ENCODE assay signal across 8 cellular contexts in the genomic region with DNA sequence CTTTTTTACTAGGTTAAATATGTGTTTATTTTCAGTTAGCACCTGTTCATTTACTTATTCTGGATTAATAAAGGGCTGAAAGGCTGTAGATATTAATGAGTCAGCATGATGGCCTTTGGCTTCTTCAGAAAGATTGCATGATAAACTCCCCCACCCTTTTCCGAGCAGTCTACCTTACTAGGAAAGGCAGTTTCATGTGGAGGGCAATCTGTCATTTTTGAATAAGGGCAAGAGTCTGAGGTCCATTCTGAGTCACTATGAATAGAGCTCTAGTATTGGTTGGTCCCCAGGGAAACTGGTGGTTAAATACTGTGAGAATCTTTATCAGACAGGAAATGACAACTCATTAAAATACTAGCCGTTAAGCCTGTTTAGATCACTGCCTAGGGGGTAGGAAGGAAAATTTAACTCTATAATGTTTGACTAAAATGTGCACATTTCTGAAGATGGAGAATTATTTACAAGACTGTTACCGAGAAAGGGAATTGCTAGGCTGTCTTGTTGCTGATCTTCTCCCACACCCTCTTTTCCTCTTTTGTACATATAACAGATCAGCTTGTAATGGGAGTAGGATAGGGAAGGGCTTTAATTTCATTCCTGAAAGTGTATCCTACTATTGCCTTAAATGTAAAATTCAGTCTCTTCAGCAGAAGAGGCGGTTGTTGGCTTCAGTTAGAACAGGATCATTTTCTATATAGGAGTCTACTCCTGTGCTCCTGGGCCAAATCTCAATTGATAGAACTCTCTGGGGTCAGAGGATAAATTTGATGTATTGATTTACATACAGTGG.
A peak's percentile ranks its signal among the peaks of the same experiment; 100 is the strongest.
DNase-seq lines count a peak whose midpoint lies in the region; ATAC-seq and TF ChIP-seq lines count a peak whose summit lies in the region.

No MANE protein-coding gene starts in this region.

- H3K9me3 Mint-ChIP-seq in central memory CD8-positive, alpha-beta T cell, result no peaks in the 10 kb centered on the region

- WGBS in mesenchymal stem cell, result no CpG with 5 or more reads among the region's 4 CpGs

- peak; percentile 81 for ATAC-seq in activated CD4-positive, CD25-positive, alpha-beta regulatory T cell treated with anti-CD3 and anti-CD28 coated beads, Interleukin-2, amount 50 U/mL, for 24 hours
- peak; percentile 63 for ATAC-seq in GM21619 (IDR thresholded peaks at IDR 0.05; ENCODE audit: unreplicated experiment)
- peak; percentile 90 for ATAC-seq in central memory CD8-positive, alpha-beta T cell (replicated peaks; ENCODE audit: extremely low read depth, poor library complexity, severe bottlenecking)

- peaks cover 44% of the 10 kb centered on the region for H3K4me1 ChIP-seq in HUES6 (ENCODE audit: control insufficient read depth, insufficient read depth, low read length)
- peaks cover 19% of the 10 kb centered on the region for H3K4me1 ChIP-seq in mesenchymal stem cell (ENCODE audit: control insufficient read depth, insufficient read depth, low read depth, low read length)

- H3K27ac Mint-ChIP-seq in central memory CD8-positive, alpha-beta T cell (ENCODE audit: low read depth), result peak overlapping the region; percentile 96

- no peak overlapping the region for H3K4me2 ChIP-seq in mesenchymal stem cell (ENCODE audit: low read length, poor library complexity, severe bottlenecking)

- no peak overlapping the region for H3K4me3 ChIP-seq in HUES6 (ENCODE audit: low read depth, low read length)
- peak overlapping the region in 1 of 2 experiments; percentile 67 for H3K4me3 ChIP-seq in mesenchymal stem cell (ENCODE audit: insufficient read depth in 1 of 2, low read depth in 1 of 2, low read length in 2 of 2)

- H3K9me3 ChIP-seq in HUES6 (ENCODE audit: control insufficient read depth, insufficient read depth, low read depth, low read length) (no peaks in the 10 kb centered on the region), mesenchymal stem cell (ENCODE audit: control insufficient read depth, low read length) (no peaks in the 10 kb centered on the region)

- H2BK5ac ChIP-seq in mesenchymal stem cell (ENCODE audit: low read depth, low read length, poor library complexity, severe bottlenecking), result peak overlapping the region; percentile 91

- peak overlapping the region; percentile 71 for H2AK5ac ChIP-seq in mesenchymal stem cell (ENCODE audit: low read length, severe bottlenecking)

- H2BK15ac ChIP-seq in mesenchymal stem cell (ENCODE audit: low read depth, poor library complexity, severe bottlenecking), result no peak overlapping the region

- no peak overlapping the region for H4K8ac ChIP-seq in mesenchymal stem cell (ENCODE audit: low read length)

- no peak overlapping the region for H2BK12ac ChIP-seq in mesenchymal stem cell (ENCODE audit: low read length in 2 of 2)

- peaks cover 4% of the 10 kb centered on the region for H3K79me1 ChIP-seq in mesenchymal stem cell (replicated peaks; ENCODE audit: low read length, poor library complexity, severe bottlenecking)

- peaks cover 42% of the 10 kb centered on the region for H3K4me1 Mint-ChIP-seq in central memory CD8-positive, alpha-beta T cell

- H3K27ac ChIP-seq in HUES6 (ENCODE audit: low read depth, low read length) (peak overlapping the region; percentile 18; the same call in 1 of the 2 replicates), mesenchymal stem cell (ENCODE audit: low read length, poor library complexity, severe bottlenecking) (peak overlapping the region; percentile 97)

- H3K4me3 Mint-ChIP-seq in central memory CD8-positive, alpha-beta T cell, result peak overlapping the region; percentile 65

- no peak overlapping the region for H3K4ac ChIP-seq in mesenchymal stem cell (ENCODE audit: low read depth in 1 of 2, low read length in 2 of 2)

- H3K36me3 Mint-ChIP-seq in central memory CD8-positive, alpha-beta T cell (ENCODE audit: insufficient read depth), result peaks cover 8% of the 10 kb centered on the region

- H3K18ac ChIP-seq in mesenchymal stem cell (ENCODE audit: low read depth in 1 of 2, low read length in 2 of 2), result peak overlapping the region in 1 of 2 experiments; percentile 53

- H3K14ac ChIP-seq in mesenchymal stem cell (ENCODE audit: low read length in 2 of 2), result no peak overlapping the region

- no peak overlapping the region for H2AFZ ChIP-seq in mesenchymal stem cell (ENCODE audit: low read depth, low read length)

- H3K27me3 Mint-ChIP-seq in central memory CD8-positive, alpha-beta T cell, result no peaks in the 10 kb centered on the region

- H3K27me3 ChIP-seq in HUES6 (ENCODE audit: control insufficient read depth, insufficient read depth, low read length), result no peaks in the 10 kb centered on the region
- H3K27me3 ChIP-seq in mesenchymal stem cell (ENCODE audit: control insufficient read depth in 1 of 2, insufficient read depth in 1 of 2, low read length in 2 of 2), result no peaks in the 10 kb centered on the region

- no peak for DNase-seq in activated CD4-positive, CD25-positive, alpha-beta regulatory T cell treated with anti-CD3 and anti-CD28 coated beads, Interleukin-2, amount 50 U/mL, for 72 hours
- DNase-seq in central memory CD8-positive, alpha-beta T cell (ENCODE audit: low spot score in 2 of 2), result no peak
- peak; percentile 98 for DNase-seq in mesenchymal stem cell
- no peak for DNase-seq in posterior cingulate gyrus

- H3K36me3 ChIP-seq in HUES6 (ENCODE audit: control insufficient read depth, insufficient read depth, low read length), result no peaks in the 10 kb centered on the region
- H3K36me3 ChIP-seq in mesenchymal stem cell (ENCODE audit: control insufficient read depth in 1 of 2, insufficient read depth in 2 of 2, low read depth in 1 of 2, low read length in 2 of 2), result peaks cover 0 to 4% of the 10 kb centered on the region in 2 experiments

- no peak overlapping the region for H4K91ac ChIP-seq in mesenchymal stem cell (ENCODE audit: low read length)

- intact Hi-C loops in posterior cingulate gyrus (cut with DNase I), result no loop called here

- no peak overlapping the region for H3K23ac ChIP-seq in mesenchymal stem cell (ENCODE audit: low read length in 2 of 2)

- H2BK120ac ChIP-seq in mesenchymal stem cell (ENCODE audit: low read depth, low read length), result no peak overlapping the region

- H3K9ac ChIP-seq in HUES6 (ENCODE audit: low read length), result no peak overlapping the region
- peak overlapping the region; percentile 88 for H3K9ac ChIP-seq in mesenchymal stem cell (ENCODE audit: low read length)

TF ChIP-seq in PFSK-1, 5 proteins besides CTCF, POLR2A, EP300 and RAD21:
- TF ChIP-seq POLR2AphosphoS5 (IDR thresholded peaks at IDR 0.05; ENCODE audit: low read depth, low read length) (peak; percentile 82), FOXP2 (optimal IDR thresholded peaks at IDR 0.05; ENCODE audit: borderline replicate concordance, extremely low read depth, extremely low read length, insufficient read depth) (no peak), SIN3A (IDR thresholded peaks at IDR 0.05; ENCODE audit: borderline replicate concordance, insufficient read depth, low read length) (0 out of 2 replicates have a peak, but pooled peaks have one; percentile 82)
- TF ChIP-seq, protein P1, sequence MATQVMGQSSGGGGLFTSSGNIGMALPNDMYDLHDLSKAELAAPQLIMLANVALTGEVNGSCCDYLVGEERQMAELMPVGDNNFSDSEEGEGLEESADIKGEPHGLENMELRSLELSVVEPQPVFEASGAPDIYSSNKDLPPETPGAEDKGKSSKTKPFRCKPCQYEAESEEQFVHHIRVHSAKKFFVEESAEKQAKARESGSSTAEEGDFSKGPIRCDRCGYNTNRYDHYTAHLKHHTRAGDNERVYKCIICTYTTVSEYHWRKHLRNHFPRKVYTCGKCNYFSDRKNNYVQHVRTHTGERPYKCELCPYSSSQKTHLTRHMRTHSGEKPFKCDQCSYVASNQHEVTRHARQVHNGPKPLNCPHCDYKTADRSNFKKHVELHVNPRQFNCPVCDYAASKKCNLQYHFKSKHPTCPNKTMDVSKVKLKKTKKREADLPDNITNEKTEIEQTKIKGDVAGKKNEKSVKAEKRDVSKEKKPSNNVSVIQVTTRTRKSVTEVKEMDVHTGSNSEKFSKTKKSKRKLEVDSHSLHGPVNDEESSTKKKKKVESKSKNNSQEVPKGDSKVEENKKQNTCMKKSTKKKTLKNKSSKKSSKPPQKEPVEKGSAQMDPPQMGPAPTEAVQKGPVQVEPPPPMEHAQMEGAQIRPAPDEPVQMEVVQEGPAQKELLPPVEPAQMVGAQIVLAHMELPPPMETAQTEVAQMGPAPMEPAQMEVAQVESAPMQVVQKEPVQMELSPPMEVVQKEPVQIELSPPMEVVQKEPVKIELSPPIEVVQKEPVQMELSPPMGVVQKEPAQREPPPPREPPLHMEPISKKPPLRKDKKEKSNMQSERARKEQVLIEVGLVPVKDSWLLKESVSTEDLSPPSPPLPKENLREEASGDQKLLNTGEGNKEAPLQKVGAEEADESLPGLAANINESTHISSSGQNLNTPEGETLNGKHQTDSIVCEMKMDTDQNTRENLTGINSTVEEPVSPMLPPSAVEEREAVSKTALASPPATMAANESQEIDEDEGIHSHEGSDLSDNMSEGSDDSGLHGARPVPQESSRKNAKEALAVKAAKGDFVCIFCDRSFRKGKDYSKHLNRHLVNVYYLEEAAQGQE (IDR thresholded peaks at IDR 0.05; ENCODE audit: insufficient read depth in 1 of 2, low read depth in 2 of 2, low read length in 2 of 2), result 0 out of 4 replicates have a peak, but pooled peaks of 1 of the 2 experiments have one; percentile 43
